1 cellular context compared by ENCODE assay signal in genomic region chr12:50924439-50925341, GRCh38.
TF ChIP-seq lines count a peak whose summit lies in the region.

No MANE protein-coding gene starts in this region.

TF ChIP-seq in GM12878, 131 proteins besides CTCF, POLR2A, EP300 and RAD21 (continued from another document and continues in another):
- TF ChIP-seq ZNF687 (IDR thresholded peaks at IDR 0.05), result no peak
- TF ChIP-seq SKIL (IDR thresholded peaks at IDR 0.05; ENCODE audit: low read depth, poor library complexity, severe bottlenecking), result no peak
- no peak for TF ChIP-seq TARDBP (IDR thresholded peaks at IDR 0.05; ENCODE audit: borderline replicate concordance)
- no peak for TF ChIP-seq SIX5 (IDR thresholded peaks at IDR 0.05; ENCODE audit: low read depth, low read length, severe bottlenecking)
- no peak for TF ChIP-seq NFYA (IDR thresholded peaks at IDR 0.05; ENCODE audit: borderline replicate concordance, low read depth, low read length)
- no peak for TF ChIP-seq YBX1 (IDR thresholded peaks at IDR 0.05)
- TF ChIP-seq SMC3 (IDR thresholded peaks at IDR 0.05; ENCODE audit: borderline replicate concordance, low read length), result peak; percentile 18; the same call in 1 of the 2 replicates
- no peak; the same call in 1 of the 2 replicates for TF ChIP-seq MTA3 (IDR thresholded peaks at IDR 0.05; ENCODE audit: borderline replicate concordance, low read length)
- no peak for TF ChIP-seq CBX3 (IDR thresholded peaks at IDR 0.05; ENCODE audit: borderline replicate concordance, low read depth)
- no peak for TF ChIP-seq ZBTB4 (CRISPR knock-in tag; IDR thresholded peaks at IDR 0.05)
- TF ChIP-seq TCF7 (IDR thresholded peaks at IDR 0.05; ENCODE audit: borderline replicate concordance), result no peak
- no peak for TF ChIP-seq USF1 (IDR thresholded peaks at IDR 0.05; ENCODE audit: borderline replicate concordance, extremely low read length, insufficient read depth, low read depth, low read length)
- TF ChIP-seq PAX5 (IDR thresholded peaks at IDR 0.05; ENCODE audit: borderline replicate concordance, low read depth, low read length), result peak; percentile 99
- TF ChIP-seq RBBP5 (conservative IDR thresholded peaks at IDR 0.05), result no peak
- no peak for TF ChIP-seq E2F4 (IDR thresholded peaks at IDR 0.05; ENCODE audit: low read depth, low read length)
- peak; percentile 32 for TF ChIP-seq EED (IDR thresholded peaks at IDR 0.05; ENCODE audit: low read depth)
- TF ChIP-seq MLLT1 (IDR thresholded peaks at IDR 0.05), result no peak
- no peak for TF ChIP-seq HDAC6 (IDR thresholded peaks at IDR 0.05; ENCODE audit: unreplicated experiment)
- no peak for TF ChIP-seq BCLAF1 (IDR thresholded peaks at IDR 0.05)
- no peak for TF ChIP-seq ELK1 (IDR thresholded peaks at IDR 0.05; ENCODE audit: low read depth, low read length)
- TF ChIP-seq GATAD2B (conservative IDR thresholded peaks at IDR 0.05; ENCODE audit: low read depth), result no peak
- TF ChIP-seq EZH2 (IDR thresholded peaks at IDR 0.05; ENCODE audit: borderline replicate concordance, control insufficient read depth, low read depth, low read length), result no peak
- TF ChIP-seq SPI1 (IDR thresholded peaks at IDR 0.05; ENCODE audit: borderline replicate concordance, insufficient read depth, low read depth, low read length), result peak; percentile 91
- peak in 1 of 2 experiments; percentile 29; a peak in 1 of 4 replicates for TF ChIP-seq IKZF2 (IDR thresholded peaks at IDR 0.05)
- TF ChIP-seq ZNF622 (IDR thresholded peaks at IDR 0.05), result no peak
- TF ChIP-seq ZBED1 (IDR thresholded peaks at IDR 0.05; ENCODE audit: borderline replicate concordance), result no peak
- TF ChIP-seq RFX5 (IDR thresholded peaks at IDR 0.05; ENCODE audit: low read depth, low read length), result no peak
- TF ChIP-seq KAT2A (conservative IDR thresholded peaks at IDR 0.05; ENCODE audit: control insufficient read depth, low read depth, low read length), result no peak
- peak; percentile 75 for TF ChIP-seq MEF2A (IDR thresholded peaks at IDR 0.05; ENCODE audit: insufficient read depth, low read depth, low read length)
- no peak for TF ChIP-seq CREM (IDR thresholded peaks at IDR 0.05; ENCODE audit: low read depth)
- TF ChIP-seq ETV6 (conservative IDR thresholded peaks at IDR 0.05 in 1 of 2, IDR thresholded peaks at IDR 0.05 in 1 of 2; ENCODE audit: borderline replicate concordance in 1 of 2, low read depth in 1 of 2), result peak in 1 of 2 experiments; percentile 37; a peak in 1 of 4 replicates
- no peak for TF ChIP-seq CUX1 (IDR thresholded peaks at IDR 0.05; ENCODE audit: insufficient replicate concordance, low read depth, low read length)
- no peak for TF ChIP-seq MAX (IDR thresholded peaks at IDR 0.05; ENCODE audit: low read depth, low read length)
